ENCODE assay signal across 8 cellular contexts in the genomic region with DNA sequence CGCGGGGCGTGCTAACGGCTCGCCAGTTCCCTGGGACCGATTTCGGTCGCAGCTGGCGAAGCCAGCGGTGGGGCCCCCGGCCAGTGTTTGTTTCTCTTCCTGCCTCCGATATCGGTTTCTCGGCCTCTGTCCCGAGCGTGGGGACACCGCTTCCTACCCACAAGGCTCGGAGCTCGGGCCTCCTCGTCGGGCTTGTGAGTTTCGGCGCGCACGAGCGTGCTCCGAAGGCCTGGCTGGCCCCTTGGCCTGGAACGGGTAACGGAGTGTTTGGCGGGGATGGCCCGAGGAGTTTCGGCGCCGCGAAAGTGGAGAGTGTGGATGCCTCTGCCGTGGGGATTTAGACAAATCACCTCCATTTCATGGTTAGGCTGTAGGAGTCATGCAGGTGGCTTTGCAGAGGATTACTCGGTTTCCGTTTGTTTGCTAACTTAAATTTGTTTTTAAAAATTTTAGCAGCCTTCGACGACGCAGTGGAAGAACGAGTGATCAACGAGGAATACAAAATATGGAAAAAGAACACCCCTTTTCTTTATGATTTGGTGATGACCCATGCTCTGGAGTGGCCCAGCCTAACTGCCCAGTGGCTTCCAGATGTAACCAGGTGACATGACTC. TPM values are rescaled to one million over a fixed set of nuclear protein-coding genes. Genes with fewer than 3 reads are reported as not detected.
DNase-seq lines count a peak whose midpoint lies in the region; ATAC-seq and TF ChIP-seq lines count a peak whose summit lies in the region.

No MANE protein-coding gene starts in this region.

- TF ChIP-seq CTCF in left ventricle myocardium inferior (IDR thresholded peaks at IDR 0.05; ENCODE audit: borderline replicate concordance): no peak

- peaks cover 45% of the 10 kb centered on the region for H3K36me3 ChIP-seq in left ventricle myocardium inferior

- no peaks in the 10 kb centered on the region for H3K27me3 ChIP-seq in left ventricle myocardium inferior (ENCODE audit: low read depth)

- peaks cover 26% of the 10 kb centered on the region for H3K4me1 Mint-ChIP-seq in activated T-helper 17 cell treated with anti-CD3 and anti-CD28 coated beads, Interleukin-2, amount 50 U/mL, for 72 hours

- intact Hi-C loops in left ventricle myocardium inferior (cut with micrococcal nuclease): no loop called here

- peaks cover 80% of the 10 kb centered on the region for H3K4me1 ChIP-seq in left ventricle myocardium inferior

- peaks cover 92% of the 10 kb centered on the region for H3K36me3 Mint-ChIP-seq in activated T-helper 17 cell treated with anti-CD3 and anti-CD28 coated beads, Interleukin-2, amount 50 U/mL, for 72 hours (ENCODE audit: low read depth)

- DNase-seq in NCI-H146 (lab: John Stamatoyannopoulos, UW) (peak; percentile 54), NCI-H146 treated with DMSO at 0.1 percent for 48 hours (lab: John Stamatoyannopoulos, UW; ENCODE audit: unreplicated experiment) (no peak), left ventricle myocardium inferior (no peak), DMS114 treated with DMSO at 0.1 percent for 48 hours (lab: John Stamatoyannopoulos, UW; ENCODE audit: unreplicated experiment) (no peak)

- H3K9me3 ChIP-seq in left ventricle myocardium inferior (replicated peaks): no peaks in the 10 kb centered on the region

- H3K27ac Mint-ChIP-seq in activated T-helper 17 cell treated with anti-CD3 and anti-CD28 coated beads, Interleukin-2, amount 50 U/mL, for 72 hours: peak overlapping the region; percentile 100

- H3K27me3 Mint-ChIP-seq in activated T-helper 17 cell treated with anti-CD3 and anti-CD28 coated beads, Interleukin-2, amount 50 U/mL, for 72 hours: no peaks in the 10 kb centered on the region

- H3K27ac ChIP-seq in left ventricle myocardium inferior (replicated peaks) (peak overlapping the region; percentile 100), skin epidermis (peak overlapping the region; percentile 56 to 99 (median 97))

- ATAC-seq in HG02623 (IDR thresholded peaks at IDR 0.05; ENCODE audit: unreplicated experiment) (peak; percentile 5), HG02840 (IDR thresholded peaks at IDR 0.05; ENCODE audit: low FRiP score, unreplicated experiment) (no peak)
- ATAC-seq in activated T-helper 17 cell treated with anti-CD3 and anti-CD28 coated beads, Interleukin-2, amount 50 U/mL, for 72 hours (replicated peaks): peak; percentile 3

- peak overlapping the region; percentile 80 for H3K4me3 ChIP-seq in left ventricle myocardium inferior
- H3K4me3 ChIP-seq in skin epidermis: peak overlapping the region; percentile 54 to 92 (median 75)

- no peaks in the 10 kb centered on the region for H3K9me3 Mint-ChIP-seq in activated T-helper 17 cell treated with anti-CD3 and anti-CD28 coated beads, Interleukin-2, amount 50 U/mL, for 72 hours

- peak overlapping the region; percentile 99 for H3K4me3 Mint-ChIP-seq in activated T-helper 17 cell treated with anti-CD3 and anti-CD28 coated beads, Interleukin-2, amount 50 U/mL, for 72 hours

RNA-seq across cellular contexts. Expression of gene RBBP4, which starts 0.6 kb away (rescaled TPM):
- total RNA-seq in activated T-helper 17 cell treated with anti-CD3 and anti-CD28 coated beads, Interleukin-2, amount 50 U/mL, for 72 hours: 100 to 1,000 TPM; 237 to 326 TPM
- 96.6 TPM for total RNA-seq in left ventricle myocardium inferior

RNA-seq across cellular contexts. Expression of gene ZBTB8OS, which starts 1.2 kb away (rescaled TPM):
- 10 to 100 TPM; 52.9 to 68.0 TPM for total RNA-seq in activated T-helper 17 cell treated with anti-CD3 and anti-CD28 coated beads, Interleukin-2, amount 50 U/mL, for 72 hours
- 32.4 TPM for total RNA-seq in left ventricle myocardium inferior

RNA-seq across cellular contexts. Expression of gene SYNC, which starts 51.0 kb away (rescaled TPM):
- not detected for total RNA-seq in activated T-helper 17 cell treated with anti-CD3 and anti-CD28 coated beads, Interleukin-2, amount 50 U/mL, for 72 hours
- total RNA-seq in left ventricle myocardium inferior: 16.2 TPM

Comparison
In these comparisons a context has a peak if more than half of its experiments do, and no peak if none do; other contexts are left out.
1. RNA of gene SYNC, which starts 51.0 kb away (total RNA-seq): 16.2 TPM in left ventricle myocardium inferior (single experiment); not detected in activated T-helper 17 cell treated with anti-CD3 and anti-CD28 coated beads, Interleukin-2, amount 50 U/mL, for 72 hours; every median in the first group is over 10 times any median in the second.